7 cellular contexts compared by ENCODE assay signal in the genomic region with DNA sequence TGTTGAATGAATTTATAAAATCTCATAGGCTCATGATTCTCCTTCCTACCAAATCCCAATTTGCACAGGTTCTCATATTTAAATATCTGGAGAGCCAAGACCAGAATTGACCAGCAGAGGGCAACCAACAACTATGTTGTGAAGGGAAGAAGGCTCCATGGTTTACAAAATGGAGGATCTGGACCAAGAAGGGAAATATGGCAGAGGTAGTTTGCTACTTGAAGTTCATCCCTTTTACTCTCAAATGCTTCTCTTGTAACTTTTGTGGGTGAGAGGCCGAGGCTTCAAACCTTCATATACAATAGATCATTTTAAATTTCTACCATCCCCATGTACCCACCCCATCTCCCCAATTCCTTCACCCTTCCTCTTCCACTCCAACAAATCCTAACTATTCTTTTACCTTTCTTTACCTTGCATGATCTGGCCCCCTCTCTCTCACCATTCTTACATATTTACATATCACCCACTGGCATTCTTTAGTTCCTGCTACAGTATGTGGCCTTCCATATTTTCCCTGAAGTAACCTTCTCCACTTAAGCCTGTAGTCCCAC. TPM values are rescaled to one million over a fixed set of nuclear protein-coding genes. Genes with fewer than 3 reads are reported as not detected.
A peak's percentile ranks its signal among the peaks of the same experiment; 100 is the strongest.
DNase-seq lines count a peak whose midpoint lies in the region; ATAC-seq and TF ChIP-seq lines count a peak whose summit lies in the region.

No MANE protein-coding gene starts in this region.

- no peak overlapping the region for H3K4me3 Mint-ChIP-seq in activated naive CD8-positive, alpha-beta T cell treated with anti-CD3 and anti-CD28 coated beads for 36 hours

- DNase-seq in NCI-H1417 (lab: John Stamatoyannopoulos, UW), result peak; percentile 72 to 96 (median 95)
- DNase-seq in SKM-1 treated with dmso at 0.1 percent for 144 hours (lab: John Stamatoyannopoulos, UW; ENCODE audit: unreplicated experiment), result peak; percentile 64
- peak; percentile 63 for DNase-seq in activated naive CD8-positive, alpha-beta T cell treated with anti-CD3 and anti-CD28 coated beads for 36 hours
- peak in 40 of 42 donors; percentile 27 to 91 (median 70) for DNase-seq in head of caudate nucleus
- peak; percentile 46 for DNase-seq in retinal pigment epithelial cell (ENCODE audit: low read depth)

- peak; percentile 62 for TF ChIP-seq CTCF in GM12875 (IDR thresholded peaks at IDR 0.05; ENCODE audit: borderline replicate concordance, insufficient read depth, low read depth, low read length)
- TF ChIP-seq CTCF in retinal pigment epithelial cell (conservative IDR thresholded peaks at IDR 0.05; ENCODE audit: low read depth, low read length), result peak; percentile 81

- no peak for ATAC-seq in HG03460 (IDR thresholded peaks at IDR 0.05; ENCODE audit: unreplicated experiment)

- no peaks in the 10 kb centered on the region for H3K9me3 Mint-ChIP-seq in activated naive CD8-positive, alpha-beta T cell treated with anti-CD3 and anti-CD28 coated beads for 36 hours

- intact Hi-C loops in head of caudate nucleus (cut with DNase I), result loop anchor here (10.0 kb wide), 1 partner anchor 72 kb away; a partner anchor contains a TSS

- H3K27me3 Mint-ChIP-seq in activated naive CD8-positive, alpha-beta T cell treated with anti-CD3 and anti-CD28 coated beads for 36 hours, result peaks cover 4% of the 10 kb centered on the region

- peak overlapping the region; percentile 8 for H3K27ac Mint-ChIP-seq in activated naive CD8-positive, alpha-beta T cell treated with anti-CD3 and anti-CD28 coated beads for 36 hours

- peaks cover 19% of the 10 kb centered on the region for H3K4me1 Mint-ChIP-seq in activated naive CD8-positive, alpha-beta T cell treated with anti-CD3 and anti-CD28 coated beads for 36 hours

- peaks cover 7% of the 10 kb centered on the region for H3K36me3 Mint-ChIP-seq in activated naive CD8-positive, alpha-beta T cell treated with anti-CD3 and anti-CD28 coated beads for 36 hours

- H3K4me3 ChIP-seq in GM12875 (ENCODE audit: low read depth, low read length) (no peak overlapping the region), retinal pigment epithelial cell (ENCODE audit: low read length) (no peak overlapping the region)

RNA-seq across cellular contexts. Expression of a gene that starts 3.8 kb away (rescaled TPM):
- 10 to 100 TPM; 78.5 to 92.6 TPM for total RNA-seq in activated naive CD8-positive, alpha-beta T cell treated with anti-CD3 and anti-CD28 coated beads for 36 hours

RNA-seq across cellular contexts. Expression of a gene that starts 28.6 kb away (rescaled TPM):
- 10 to 100 TPM; 26.4 to 31.2 TPM for total RNA-seq in activated naive CD8-positive, alpha-beta T cell treated with anti-CD3 and anti-CD28 coated beads for 36 hours

RNA-seq across cellular contexts. Expression of a gene that starts 31.0 kb away (rescaled TPM):
- total RNA-seq in activated naive CD8-positive, alpha-beta T cell treated with anti-CD3 and anti-CD28 coated beads for 36 hours, result 10 to 100 TPM; 81.2 to 84.5 TPM

RNA-seq across cellular contexts. Expression of a gene that starts 34.9 kb away (rescaled TPM):
- total RNA-seq in activated naive CD8-positive, alpha-beta T cell treated with anti-CD3 and anti-CD28 coated beads for 36 hours, result 100 to 1,000 TPM; 751 to 777 TPM

RNA-seq across cellular contexts. Expression of a gene that starts 36.7 kb away (rescaled TPM):
- total RNA-seq in activated naive CD8-positive, alpha-beta T cell treated with anti-CD3 and anti-CD28 coated beads for 36 hours, result under 1 TPM; 0.44 to 0.49 TPM
